ENCODE assay signal across 15 cellular contexts in genomic region chr2:58923869-58924268, GRCh38.
DNase-seq lines count a peak whose midpoint lies in the region; ATAC-seq and TF ChIP-seq lines count a peak whose summit lies in the region.
"Had no signal": no experiment of that assay in that cellular context is flagged by ENCODE, and none has a peak within 500 bp of the region (broad histone marks: within the 10 kb centered on the region; RNA-seq: fewer than 3 reads in every experiment).

No MANE protein-coding gene starts in this region.

- intact Hi-C loops in posterior vena cava (cut with DNase I): no loop called here

- ATAC-seq in GM21360 (IDR thresholded peaks at IDR 0.05; ENCODE audit: unreplicated experiment): no peak

- peak; percentile 96 for DNase-seq in GM04503 (ENCODE audit: low read depth)
- peak; percentile 19 for DNase-seq in NCI-H446 treated with DMSO at 0.1 percent for 48 hours (lab: John Stamatoyannopoulos, UW)
- DNase-seq in fibroblast of mammary gland (ENCODE audit: low read depth): peak; percentile 89
- peak; percentile 69 for DNase-seq in smooth muscle cell of the brain vasculature (ENCODE audit: low read depth, low spot score)
- DNase-seq in activated gamma-delta T cell treated with Interleukin-2 at 50 U/mL for 16 hours: no peak
- no peak for DNase-seq in posterior vena cava (ENCODE audit: low spot score)
- DNase-seq: activated CD4-positive, alpha-beta T cell treated with anti-CD3 and anti-CD28 coated beads for 4 hours; activated T-cell treated with anti-CD3 and anti-CD28 coated beads, Interleukin-2, amount 50 U/mL, for 48 hours; DMS 273 treated with DMSO at 0.1 percent for 48 hours; mammary epithelial cell; MV-4-11; NCI-H226; OCI-M1 had no signal

- no peak for TF ChIP-seq CTCF in fibroblast of mammary gland (conservative IDR thresholded peaks at IDR 0.05; ENCODE audit: control insufficient read depth, insufficient read depth, low read depth, low read length)

- H3K4me3 ChIP-seq in fibroblast of mammary gland (ENCODE audit: control insufficient read depth, low read depth, low read length): no peak overlapping the region
- H3K4me3 ChIP-seq: cardiac muscle cell had no signal

Comparison
In these comparisons a context has a peak if more than half of its experiments do, and no peak if none do; other contexts are left out.
1. DNase-seq: peak in GM04503 (single experiment), NCI-H446 treated with DMSO at 0.1 percent for 48 hours (single experiment), fibroblast of mammary gland (single experiment) and smooth muscle cell of the brain vasculature (single experiment); none in activated gamma-delta T cell treated with Interleukin-2 at 50 U/mL for 16 hours (single experiment) and posterior vena cava (single experiment).